Comparison of ENCODE assay signal across 1 cellular context in genomic region chr7:105906690-105907089, GRCh38.
TF ChIP-seq lines count a peak whose summit lies in the region.

No MANE protein-coding gene starts in this region.

TF ChIP-seq in WTC11, 78 proteins besides CTCF, POLR2A, EP300 and RAD21 (continued from another document):
- no peak for TF ChIP-seq AFF4 (CRISPR knock-in tag; IDR thresholded peaks at IDR 0.05; ENCODE audit: borderline replicate concordance)
- TF ChIP-seq ZNF416 (CRISPR knock-in tag; IDR thresholded peaks at IDR 0.05): no peak
- no peak for TF ChIP-seq ZNF121 (CRISPR knock-in tag; IDR thresholded peaks at IDR 0.05)
- no peak for TF ChIP-seq USF1 (CRISPR knock-in tag; IDR thresholded peaks at IDR 0.05)
- TF ChIP-seq ZNF512 (CRISPR knock-in tag; IDR thresholded peaks at IDR 0.05; ENCODE audit: borderline replicate concordance): no peak
- no peak for TF ChIP-seq FOXP4 (CRISPR knock-in tag; IDR thresholded peaks at IDR 0.05)
- no peak for TF ChIP-seq KAT7 (CRISPR knock-in tag; IDR thresholded peaks at IDR 0.05; ENCODE audit: borderline replicate concordance)
- no peak for TF ChIP-seq ZMAT4 (CRISPR knock-in tag; IDR thresholded peaks at IDR 0.05)
- TF ChIP-seq PREB (CRISPR knock-in tag; IDR thresholded peaks at IDR 0.05; ENCODE audit: borderline replicate concordance): no peak
- TF ChIP-seq IRF1 (CRISPR knock-in tag; IDR thresholded peaks at IDR 0.05): no peak
- TF ChIP-seq SMAD4 (CRISPR knock-in tag; IDR thresholded peaks at IDR 0.05): no peak
- TF ChIP-seq CREB1 (CRISPR knock-in tag; IDR thresholded peaks at IDR 0.05): no peak
